Comparison of ENCODE assay signal across 23 cellular contexts in the genomic region with DNA sequence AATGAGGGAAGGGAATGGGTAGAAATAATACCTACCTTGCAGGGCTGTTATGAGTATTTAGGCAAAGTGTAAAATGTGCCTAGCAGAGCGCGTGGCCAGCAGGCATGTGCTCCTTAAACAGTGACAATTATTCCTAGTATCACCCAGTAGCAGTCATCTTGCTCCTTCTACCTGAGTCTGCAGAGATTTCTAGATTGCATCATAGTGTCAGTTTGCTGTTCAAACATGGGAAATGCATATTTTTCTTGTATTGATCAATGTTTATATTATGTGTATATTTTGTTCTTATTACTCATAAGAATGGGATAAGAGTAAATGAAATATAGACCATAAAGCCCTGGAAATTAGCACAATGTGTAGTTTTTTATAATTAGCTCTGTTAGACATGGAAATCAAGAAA. TPM values are rescaled to one million over a fixed set of nuclear protein-coding genes. Genes with fewer than 3 reads are reported as not detected.
A peak's percentile ranks its signal among the peaks of the same experiment; 100 is the strongest.
DNase-seq lines count a peak whose midpoint lies in the region; ATAC-seq, FAIRE-seq and TF ChIP-seq lines count a peak whose summit lies in the region.
"Had no signal": no experiment of that assay in that cellular context is flagged by ENCODE, and none has a peak within 500 bp of the region (broad histone marks: within the 10 kb centered on the region; RNA-seq: fewer than 3 reads in every experiment).

No MANE protein-coding gene starts in this region.

- no peaks in the 10 kb centered on the region for H3K9me1 ChIP-seq in K562 (ENCODE audit: control insufficient read depth, insufficient read depth, low read length)

- H4K20me1 ChIP-seq in GM23338 (replicated peaks; ENCODE audit: insufficient read depth) (no peaks in the 10 kb centered on the region), K562 (replicated peaks; ENCODE audit: control insufficient read depth, insufficient read depth, low read length) (no peaks in the 10 kb centered on the region)
- H4K20me1 ChIP-seq: BLaER1 treated with 17β-estradiol and CSF1 and Interleukin-3, amounts not matched to agents 10 nM and 100 nM had no signal

- in situ Hi-C loops in K562 (cut with MboI): no loop called here

- no peak overlapping the region for H3K9ac ChIP-seq in K562 (ENCODE audit: insufficient read depth in 1 of 2, low read depth in 2 of 2, low read length in 2 of 2)
- H3K9ac ChIP-seq: BLaER1 treated with 17β-estradiol and CSF1 and Interleukin-3, amounts not matched to agents 10 nM and 100 nM had no signal

- peaks cover 2% of the 10 kb centered on the region for H3K27me3 Mint-ChIP-seq in GM23338 (ENCODE audit: insufficient read depth, low read depth, poor library complexity)
- H3K27me3 Mint-ChIP-seq: B cell; CD4-positive, alpha-beta T cell had no signal

- BruUV-seq in K562 (replicated peaks; lab: Mats Ljungman, UMichigan): no TSS peak

- no peaks in the 10 kb centered on the region for H3K27me3 ChIP-seq in GM23338 (ENCODE audit: insufficient read depth)
- H3K27me3 ChIP-seq in K562 (ENCODE audit: control insufficient read depth in 2 of 2, insufficient read depth in 2 of 2, low read length in 2 of 2): peaks cover 8 to 9% of the 10 kb centered on the region in 2 experiments; a peak in 3 of 5 replicates
- H3K27me3 ChIP-seq: BLaER1 treated with 17β-estradiol and CSF1 and Interleukin-3, amounts not matched to agents 10 nM and 100 nM had no signal

- no peak overlapping the region for H3K27ac Mint-ChIP-seq in GM23338
- H3K27ac Mint-ChIP-seq: B cell; CD4-positive, alpha-beta T cell; CD8-positive, alpha-beta T cell had no signal

- ATAC-seq in A549: no peak
- no peak for ATAC-seq in GM23338
- no peak for ATAC-seq in K562
- no peak for ATAC-seq in HG02798 (IDR thresholded peaks at IDR 0.05; ENCODE audit: poor library complexity, unreplicated experiment)
- ATAC-seq: CD8-positive, alpha-beta T cell had no signal

- TF ChIP-seq EP300 in A549 (IDR thresholded peaks at IDR 0.05) (no peak), K562 (IDR thresholded peaks at IDR 0.05; ENCODE audit: low read length) (no peak)

- no peak overlapping the region for H3K27ac ChIP-seq in A549
- no peak overlapping the region for H3K27ac ChIP-seq in GM23338 (ENCODE audit: low read depth)
- no peak overlapping the region for H3K27ac ChIP-seq in K562 (ENCODE audit: extremely low read depth, low read depth, low read length)
- H3K27ac ChIP-seq: BLaER1 treated with 17β-estradiol and CSF1 and Interleukin-3, amounts not matched to agents 10 nM and 100 nM; C4-2B had no signal

- H2AFZ ChIP-seq in GM23338 (peak overlapping the region; percentile 38; the same call in 1 of the 2 replicates), K562 (ENCODE audit: low read depth, low read length) (no peak overlapping the region)

- H3F3A ChIP-seq in GM23338 (replicated peaks; ENCODE audit: low read depth): no peaks in the 10 kb centered on the region

- H3K4me3 ChIP-seq in A549 (no peak overlapping the region), GM23338 (no peak overlapping the region), K562 (no peak overlapping the region)
- H3K4me3 ChIP-seq: BLaER1 treated with 17β-estradiol and CSF1 and Interleukin-3, amounts not matched to agents 10 nM and 100 nM had no signal

- no peaks in the 10 kb centered on the region for H3K9me3 Mint-ChIP-seq in GM23338
- H3K9me3 Mint-ChIP-seq: CD4-positive, alpha-beta T cell; CD8-positive, alpha-beta T cell had no signal

- no peak for DNase-seq in A549 (ENCODE audit: low read depth in 1 of 2, low spot score in 1 of 2)
- DNase-seq in GM23338 (ENCODE audit: low spot score): no peak
- no peak for DNase-seq in K562 (ENCODE audit: extremely low read depth in 1 of 4, low spot score in 3 of 4)
- no peak for DNase-seq in NCI-H146 (lab: John Stamatoyannopoulos, UW)
- DNase-seq in LoVo (ENCODE audit: low spot score): no peak
- DNase-seq: 8988T; AML-193; Caco-2; Calu3; CD4-positive, alpha-beta T cell; CD8-positive, alpha-beta T cell; DMS79 treated with DMSO at 0.1 percent for 48 hours; GF-D8 had no signal

- H3K9me3 ChIP-seq in A549 (0 out of 3 replicates have a peak, but pooled peaks cover 7% of the 10 kb centered on the region), K562 (replicated peaks; ENCODE audit: control insufficient read depth, insufficient read depth, low read depth, low read length) (no peaks in the 10 kb centered on the region)
- H3K9me3 ChIP-seq: Caco-2 had no signal

- intact Hi-C loops in K562 (cut with micrococcal nuclease): no loop called here

- POLR2A ChIA-PET in A549 (lab: Yijun Ruan, JAX): no interaction called here
- POLR2A ChIA-PET in K562 (lab: Yijun Ruan, JAX): no interaction called here

- H3K4me1 Mint-ChIP-seq in GM23338: no peaks in the 10 kb centered on the region

- H3K79me2 ChIP-seq in GM23338 (replicated peaks; ENCODE audit: insufficient read depth) (no peaks in the 10 kb centered on the region), K562 (ENCODE audit: control insufficient read depth, insufficient read depth, low read length) (no peaks in the 10 kb centered on the region)

- H3K4me2 ChIP-seq in A549: no peak overlapping the region
- H3K4me2 ChIP-seq in GM23338: no peak overlapping the region
- no peak overlapping the region for H3K4me2 ChIP-seq in K562 (ENCODE audit: insufficient read depth, low read length)
- H3K4me2 ChIP-seq: BLaER1 treated with 17β-estradiol and CSF1 and Interleukin-3, amounts not matched to agents 10 nM and 100 nM had no signal

- no peak for TF ChIP-seq RAD21 in A549 (conservative IDR thresholded peaks at IDR 0.05 in 1 of 2, IDR thresholded peaks at IDR 0.05 in 1 of 2)
- TF ChIP-seq RAD21 in K562 (CRISPR knock-in tag; conservative IDR thresholded peaks at IDR 0.05 in 1 of 2, IDR thresholded peaks at IDR 0.05 in 1 of 2): no peak

- H3K36me3 ChIP-seq in GM23338 (ENCODE audit: insufficient read depth): no peaks in the 10 kb centered on the region
- no peaks in the 10 kb centered on the region for H3K36me3 ChIP-seq in K562 (ENCODE audit: control insufficient read depth, insufficient read depth, low read length)
- H3K36me3 ChIP-seq: BLaER1 treated with 17β-estradiol and CSF1 and Interleukin-3, amounts not matched to agents 10 nM and 100 nM had no signal

- CTCF ChIA-PET in A549 (lab: Yijun Ruan, JAX): interaction anchor here (0.9 to 1.4 kb wide), 3 partner anchors 16 to 805 kb away, joined by 3 read pairs; no protein-coding TSS in a partner anchor
- CTCF ChIA-PET in K562 (lab: Yijun Ruan, JAX; ENCODE audit: low intra/inter-chr PET ratio): no interaction called here

- no peaks in the 10 kb centered on the region for H3K4me1 ChIP-seq in A549
- no peaks in the 10 kb centered on the region for H3K4me1 ChIP-seq in GM23338 (ENCODE audit: insufficient read depth)
- no peaks in the 10 kb centered on the region for H3K4me1 ChIP-seq in K562 (replicated peaks in 1 of 2; ENCODE audit: control insufficient read depth in 2 of 2, insufficient read depth in 2 of 2, low read length in 2 of 2)
- H3K4me1 ChIP-seq: BLaER1 treated with 17β-estradiol and CSF1 and Interleukin-3, amounts not matched to agents 10 nM and 100 nM; Caco-2 had no signal

- FAIRE-seq in A549 (lab: Jason Lieb, UNC) (peak; percentile 23), K562 (lab: Jason Lieb, UNC) (no peak)
- FAIRE-seq: A204.1, D721Med, G401.6, GM12891, GM19239 had no signal

- 92% methylated on average over 2 of the region's 2 CpGs for WGBS in A549 (ENCODE audit: missing lambda C conversion rate)
- 7% methylated on average over 2 of the region's 2 CpGs for WGBS in K562 (ENCODE audit: insufficient coverage, low coverage, missing lambda C conversion rate)

- H3K9me2 ChIP-seq in GM23338 (ENCODE audit: insufficient read depth): peaks cover 7% of the 10 kb centered on the region; the same call in 1 of the 2 replicates

- H3K36me3 Mint-ChIP-seq in GM23338 (ENCODE audit: low read depth): no peaks in the 10 kb centered on the region
- H3K36me3 Mint-ChIP-seq: CD8-positive, alpha-beta T cell had no signal

- TF ChIP-seq CTCF in A549 (IDR thresholded peaks at IDR 0.05) (no peak), GM23338 (conservative IDR thresholded peaks at IDR 0.05; ENCODE audit: low read depth in 2 of 2) (no peak), K562 (IDR thresholded peaks at IDR 0.05 in 2 of 3, conservative IDR thresholded peaks at IDR 0.05 in 1 of 3; ENCODE audit: insufficient read depth in 2 of 3, low read depth in 1 of 3, low read length in 3 of 3) (no peak)

- TF ChIP-seq POLR2A in A549 (IDR thresholded peaks at IDR 0.05; ENCODE audit: low read length) (no peak), K562 (conservative IDR thresholded peaks at IDR 0.05) (no peak)

- H3K4me3 Mint-ChIP-seq in GM23338: no peak overlapping the region
- H3K4me3 Mint-ChIP-seq: B cell; CD4-positive, alpha-beta T cell; CD8-positive, alpha-beta T cell had no signal

TF ChIP-seq in A549, 52 proteins besides CTCF, POLR2A, EP300 and RAD21 (continues in another document):
- no peak for TF ChIP-seq HOXB5 (CRISPR knock-in tag; IDR thresholded peaks at IDR 0.05)

TF ChIP-seq in GM23338, 12 proteins besides CTCF, POLR2A, EP300 and RAD21 (continues in another document):
- TF ChIP-seq POLR2AphosphoS5 (IDR thresholded peaks at IDR 0.05; ENCODE audit: low read depth): no peak

RNA-seq across cellular contexts. Expression of a gene that starts 37.3 kb away (rescaled TPM):
- polyA plus RNA-seq in A549 (2011; rRNA removed) (0.05 and 0.08 TPM in 2 replicates), A549 (2017; fragmentation: RNase III; extraction: RNeasy Plus Mini Kit Qiagen cat#74134 plus additional on column Dnase treatment) (0.03 TPM in 2 of 3 replicates, not detected in the other), GM23338 (2016; fragmentation: Nextera tagmentation; extraction: Ambion mirVana) (not detected in 2 replicates), K562 (2011; rRNA removed) (not detected in 2 replicates), K562 (2014; fragmentation: Illumina TruSeq; extraction: Trizol) (not detected in 2 replicates), K562 (2014; fragmentation: Nextera tagmentation; extraction: Ambion mirVana) (under 1 TPM in 1 of 2 experiments, not detected in 1; 0.03 TPM), K562 (2014; rRNA removed) (not detected in 2 replicates)
- 0.01 TPM in 1 of 2 replicates, not detected in the other for polyA plus RNA-seq in A549 (2012; cell fraction: cytosol; rRNA removed)
- not detected in 2 replicates for polyA plus RNA-seq in A549 (2012; cell fraction: nucleus; rRNA removed)
- polyA minus RNA-seq in A549 (2011; rRNA and poly(A)+ RNA removed): 0.29 TPM in 1 of 2 replicates, not detected in the other
- not detected in 2 replicates for total RNA-seq in GM23338 (2014; rRNA removed; shearing (Covaris generic))
- total RNA-seq in K562 (2011; cell fraction: chromatin; rRNA removed; ENCODE audit: low replicate concordance): not detected in 2 replicates
- total RNA-seq in K562 (2011; cell fraction: nucleolus; rRNA removed): not detected in 2 replicates
- not detected in 2 replicates for total RNA-seq in K562 (2011; cell fraction: nucleoplasm; rRNA removed)
- total RNA-seq in K562 (2014; rRNA removed) (not detected in 2 replicates), K562 (2014; rRNA removed; fragmentation: Illumina TruSeq; extraction: Trizol) (not detected in 2 replicates), K562 (2015; rRNA removed; fragmentation: Illumina TruSeq; extraction: Trizol) (not detected in 2 replicates), K562 (2021) (not detected in 2 replicates)
- not detected in 2 replicates for polyA plus RNA-seq in K562 (2011; cell fraction: cytosol; rRNA removed)
- not detected in 2 replicates for polyA plus RNA-seq in K562 (2011; cell fraction: nucleus; rRNA removed)
- polyA plus RNA-seq in K562 (2012): not detected in 2 replicates
- polyA minus RNA-seq in K562 (2011; rRNA and poly(A)+ RNA removed): not detected in 2 replicates
- polyA minus RNA-seq in K562 (2011; cell fraction: cytosol; rRNA and poly(A)+ RNA removed): not detected in 2 replicates
- not detected in 2 replicates for polyA minus RNA-seq in K562 (2011; cell fraction: nucleus; rRNA and poly(A)+ RNA removed)
- total RNA-seq: CD4-positive, alpha-beta T cell; CD8-positive, alpha-beta T cell had no signal
- polyA plus RNA-seq: BJ had no signal
